18 cellular contexts compared by ENCODE assay signal in the genomic region with DNA sequence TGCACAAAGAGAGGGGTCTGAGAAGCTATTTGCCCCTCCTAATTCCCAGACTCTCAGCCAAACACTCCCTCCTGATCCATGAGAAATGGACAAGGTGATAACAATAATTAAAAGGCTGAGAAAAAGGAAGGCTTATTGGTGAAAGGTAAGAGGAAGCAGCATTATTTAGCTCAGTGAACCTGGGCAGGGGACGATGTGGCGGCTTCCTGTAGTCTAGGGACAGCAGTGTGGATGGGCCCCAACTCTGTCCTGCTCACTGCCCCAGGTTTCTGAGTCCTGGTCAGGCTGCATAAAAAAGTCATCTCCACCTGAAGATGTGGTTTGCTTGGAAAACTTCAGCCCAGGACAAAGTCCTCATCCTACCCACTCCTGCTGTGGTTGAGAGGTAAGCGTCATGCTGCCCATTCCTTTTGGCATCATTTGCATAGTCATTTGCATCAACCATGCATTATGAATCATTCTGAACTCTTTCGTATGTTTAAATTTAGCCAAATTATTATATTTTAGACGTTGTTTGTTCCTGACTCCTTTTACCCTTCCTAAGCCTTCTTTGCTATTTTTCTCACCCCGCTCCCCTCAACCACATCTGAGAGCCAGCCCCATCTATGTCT.
DNase-seq lines count a peak whose midpoint lies in the region; ATAC-seq and TF ChIP-seq lines count a peak whose summit lies in the region.
"Had no signal": no experiment of that assay in that cellular context is flagged by ENCODE, and none has a peak within 500 bp of the region (broad histone marks: within the 10 kb centered on the region; RNA-seq: fewer than 3 reads in every experiment).

No MANE protein-coding gene starts in this region.

- H3K27ac ChIP-seq in right atrium auricular region (no peak overlapping the region), spleen (no peak overlapping the region)
- H3K27ac ChIP-seq: BLaER1 treated with 17β-estradiol and CSF1 and Interleukin-3, amounts not matched to agents 10 nM and 100 nM had no signal

- peak; percentile 69 for DNase-seq in cardiac septum (ENCODE audit: low spot score)
- DNase-seq in right atrium auricular region (ENCODE audit: low spot score), result no peak
- peak; percentile 30 for DNase-seq in germinal center (ENCODE audit: low spot score)
- peak; percentile 49 for DNase-seq in spleen
- no peak for DNase-seq in T-helper 2 cell
- no peak for DNase-seq in Kasumi-1 (lab: John Stamatoyannopoulos, UW)
- DNase-seq in NCI-H2171 treated with DMSO at 0.1 percent for 48 hours (lab: John Stamatoyannopoulos, UW), result no peak
- DNase-seq: CD8-positive, alpha-beta T cell; DMS 273 treated with DMSO at 0.1 percent for 48 hours; DMS53; DND-41; EL; GOT3; H9; KBM-7 had no signal

- TF ChIP-seq CTCF in right atrium auricular region (IDR thresholded peaks at IDR 0.05) (no peak), spleen (IDR thresholded peaks at IDR 0.05 in 8 of 11, conservative IDR thresholded peaks at IDR 0.05 in 3 of 11) (no peak)

- H3K27me3 ChIP-seq in right atrium auricular region, result no peaks in the 10 kb centered on the region
- H3K27me3 ChIP-seq in spleen (replicated peaks in 1 of 7), result peaks cover 0 to 38% (median 0%) of the 10 kb centered on the region in 7 donors
- H3K27me3 ChIP-seq: BLaER1 treated with 17β-estradiol and CSF1 and Interleukin-3, amounts not matched to agents 10 nM and 100 nM had no signal

- WGBS in spleen, 5 donors, result 60 to 77% (median 73%) methylated on average over 6 of the region's 6 CpGs

- ATAC-seq in HG03354 (IDR thresholded peaks at IDR 0.05; ENCODE audit: poor library complexity, severe bottlenecking, unreplicated experiment), result peak; percentile 49
- ATAC-seq: CD8-positive, alpha-beta T cell; HepG2 had no signal

- H3K9me3 ChIP-seq in right atrium auricular region (no peaks in the 10 kb centered on the region), spleen (no peaks in the 10 kb centered on the region)
- H3K9me3 ChIP-seq: BLaER1 treated with 17β-estradiol and CSF1 and Interleukin-3, amounts not matched to agents 10 nM and 100 nM had no signal

- intact Hi-C loops in cardiac septum (cut with DNase I), result no loop called here
- intact Hi-C loops in spleen (cut with DNase I; ENCODE audit: low total_unique reads), result no loop called here

- H3K4me3 ChIP-seq in right atrium auricular region (no peak overlapping the region), spleen (no peak overlapping the region)
- H3K4me3 ChIP-seq: BLaER1 treated with 17β-estradiol and CSF1 and Interleukin-3, amounts not matched to agents 10 nM and 100 nM had no signal

- H3K36me3 ChIP-seq in right atrium auricular region (no peaks in the 10 kb centered on the region), spleen (no peaks in the 10 kb centered on the region)
- H3K36me3 ChIP-seq: BLaER1 treated with 17β-estradiol and CSF1 and Interleukin-3, amounts not matched to agents 10 nM and 100 nM had no signal

- TF ChIP-seq POLR2A in spleen (IDR thresholded peaks at IDR 0.05), result no peak

- H3K4me1 ChIP-seq in right atrium auricular region (no peaks in the 10 kb centered on the region), spleen (no peaks in the 10 kb centered on the region)

Comparison
In these comparisons a context has a peak if more than half of its experiments do, and no peak if none do; other contexts are left out.
1. DNase-seq: peak in cardiac septum (single experiment), germinal center (single experiment) and spleen (single experiment); none in right atrium auricular region (single experiment), T-helper 2 cell (0 of 5), Kasumi-1 (0 of 2) and NCI-H2171 treated with DMSO at 0.1 percent for 48 hours (single experiment).